ENCODE assay signal across 8 cellular contexts in the genomic region with DNA sequence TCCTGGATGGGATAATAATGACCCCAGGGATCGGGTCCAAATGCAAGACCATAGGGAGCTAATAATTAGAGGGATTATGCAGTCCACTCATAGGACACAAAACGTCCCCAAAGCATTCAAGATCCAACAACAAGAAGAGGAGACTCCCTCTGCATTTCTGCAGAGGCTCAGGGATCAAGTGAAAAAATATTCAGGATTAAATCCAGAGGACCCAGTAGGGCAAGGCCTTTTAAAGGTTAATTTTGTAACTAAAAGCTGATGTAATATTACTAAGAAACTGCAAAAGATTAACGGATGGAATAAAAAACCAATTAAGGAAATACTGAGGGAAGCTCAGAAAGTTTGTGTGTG. TPM values are rescaled to one million over a fixed set of nuclear protein-coding genes. Genes with fewer than 3 reads are reported as not detected.
A peak's percentile ranks its signal among the peaks of the same experiment; 100 is the strongest.
DNase-seq lines count a peak whose midpoint lies in the region; ATAC-seq, FAIRE-seq and TF ChIP-seq lines count a peak whose summit lies in the region.

No MANE protein-coding gene starts in this region.

- H3K4me2 ChIP-seq in HepG2 (ENCODE audit: low read depth, low read length): peak overlapping the region; percentile 98

- H3K9me3 ChIP-seq in HepG2 (ENCODE audit: low read length) (no peaks in the 10 kb centered on the region), thoracic aorta (no peaks in the 10 kb centered on the region), MG63 (no peaks in the 10 kb centered on the region)

- 30% methylated on average over 3 of the region's 3 CpGs for WGBS in HepG2 (ENCODE audit: low lambda C conversion rate)

- in situ Hi-C loops in HepG2 (cut with HindIII; ENCODE audit: extremely low pct_ligation_motif_present, low pct_unique_long_range_greater_than_20kb): no loop called here

- BruUV-seq in HepG2 (replicated peaks; lab: Mats Ljungman, UMichigan): TSS peak; percentile 80

- no peak for DNase-seq in activated CD4-positive, alpha-beta T cell treated with anti-CD3 and anti-CD28 coated beads, Interleukin-2, amount 10 ng/mL, durations not matched to agents 24 days and 14 days
- no peak for DNase-seq in activated CD4-positive, alpha-beta T cell treated with anti-CD3 and anti-CD28 coated beads, Interleukin-2, amount 50 U/mL, for 1 hour
- DNase-seq in HepG2 (ENCODE audit: low spot score): no peak
- DNase-seq in thoracic aorta (ENCODE audit: low spot score): no peak
- DNase-seq in MG63: no peak
- DNase-seq in germinal center (ENCODE audit: low spot score): no peak
- no peak for DNase-seq in NCI-H2107 treated with DMSO at 0.1 percent for 48 hours (lab: John Stamatoyannopoulos, UW; ENCODE audit: unreplicated experiment)

- H2AFZ ChIP-seq in HepG2 (ENCODE audit: low read length): no peak overlapping the region

- H3K4me3 ChIP-seq in HepG2 (replicated peaks in 1 of 3; ENCODE audit: insufficient read depth in 1 of 3, low read depth in 2 of 3, low read length in 3 of 3) (peak overlapping the region; percentile 14 to 84 (median 77)), thoracic aorta (peak overlapping the region; percentile 74), MG63 (no peak overlapping the region)

- no peak for TF ChIP-seq RAD21 in HepG2 (CRISPR knock-in tag; IDR thresholded peaks at IDR 0.05)

- H3K4me3 Mint-ChIP-seq in activated CD4-positive, alpha-beta T cell treated with anti-CD3 and anti-CD28 coated beads, Interleukin-2, amount 10 ng/mL, durations not matched to agents 24 days and 14 days: peak overlapping the region; percentile 94
- peak overlapping the region; percentile 91 for H3K4me3 Mint-ChIP-seq in activated naive CD8-positive, alpha-beta T cell

- peaks cover 41% of the 10 kb centered on the region for H3K4me1 Mint-ChIP-seq in activated CD4-positive, alpha-beta T cell treated with anti-CD3 and anti-CD28 coated beads, Interleukin-2, amount 10 ng/mL, durations not matched to agents 24 days and 14 days
- H3K4me1 Mint-ChIP-seq in activated naive CD8-positive, alpha-beta T cell (ENCODE audit: low read depth): peaks cover 45% of the 10 kb centered on the region

- H3K9ac ChIP-seq in HepG2 (ENCODE audit: insufficient read depth, low read depth, low read length): peak overlapping the region; percentile 91

- H3K4me1 ChIP-seq in HepG2 (ENCODE audit: insufficient read depth, low read length) (peaks cover 38% of the 10 kb centered on the region), thoracic aorta (ENCODE audit: control insufficient read depth in 1 of 2, low read depth in 2 of 2) (peaks cover 19 to 46% of the 10 kb centered on the region in 2 donors)

- no peak for ATAC-seq in HepG2
- ATAC-seq in thoracic aorta (ENCODE audit: insufficient number of reproducible peaks, low FRiP score, low read depth): no peak

- H3K9me3 Mint-ChIP-seq in activated CD4-positive, alpha-beta T cell treated with anti-CD3 and anti-CD28 coated beads, Interleukin-2, amount 10 ng/mL, durations not matched to agents 24 days and 14 days: no peaks in the 10 kb centered on the region
- no peaks in the 10 kb centered on the region for H3K9me3 Mint-ChIP-seq in activated naive CD8-positive, alpha-beta T cell (ENCODE audit: low read depth)

- intact Hi-C loops in activated CD4-positive, alpha-beta T cell treated with anti-CD3 and anti-CD28 coated beads, Interleukin-2, amount 10 ng/mL, durations not matched to agents 24 days and 14 days (cut with micrococcal nuclease): loop anchor here (2.0 to 10.0 kb wide), 2 partner anchors 38 to 230 kb away; no protein-coding TSS in a partner anchor
- intact Hi-C loops in HepG2 (cut with micrococcal nuclease; ENCODE audit: unreplicated experiment): no loop called here

- peaks cover 14% of the 10 kb centered on the region for H3K79me2 ChIP-seq in HepG2 (ENCODE audit: insufficient read depth, low read length)

- H3K27me3 Mint-ChIP-seq in activated CD4-positive, alpha-beta T cell treated with anti-CD3 and anti-CD28 coated beads, Interleukin-2, amount 10 ng/mL, durations not matched to agents 24 days and 14 days: peaks cover 3% of the 10 kb centered on the region
- no peaks in the 10 kb centered on the region for H3K27me3 Mint-ChIP-seq in activated naive CD8-positive, alpha-beta T cell

- CTCF ChIA-PET in HepG2 (lab: Yijun Ruan, JAX; ENCODE audit: low intra/inter-chr PET ratio, low total read pairs): no interaction called here

- no peak for FAIRE-seq in HepG2 (lab: Jason Lieb, UNC)

- H4K20me1 ChIP-seq in HepG2 (ENCODE audit: insufficient read depth, low read length): no peaks in the 10 kb centered on the region

- H3K36me3 ChIP-seq in HepG2 (replicated peaks in 1 of 2; ENCODE audit: control insufficient read depth in 1 of 2, insufficient read depth in 2 of 2, low read length in 2 of 2) (no peaks in the 10 kb centered on the region), thoracic aorta (no peaks in the 10 kb centered on the region), MG63 (no peaks in the 10 kb centered on the region)

- H3K36me3 Mint-ChIP-seq in activated CD4-positive, alpha-beta T cell treated with anti-CD3 and anti-CD28 coated beads, Interleukin-2, amount 10 ng/mL, durations not matched to agents 24 days and 14 days (ENCODE audit: low read depth): peaks cover 2% of the 10 kb centered on the region
- no peaks in the 10 kb centered on the region for H3K36me3 Mint-ChIP-seq in activated naive CD8-positive, alpha-beta T cell

- no peak for TF ChIP-seq POLR2A in HepG2 (IDR thresholded peaks at IDR 0.05; ENCODE audit: insufficient read depth in 1 of 2, low read depth in 2 of 2, low read length in 2 of 2)

- H3K27me3 ChIP-seq in HepG2 (ENCODE audit: control insufficient read depth in 1 of 2, insufficient read depth in 2 of 2, low read length in 2 of 2) (no peaks in the 10 kb centered on the region; a peak in 1 of 5 replicates), thoracic aorta (replicated peaks; ENCODE audit: insufficient read depth) (no peaks in the 10 kb centered on the region), MG63 (no peaks in the 10 kb centered on the region)

- H3K27ac Mint-ChIP-seq in activated CD4-positive, alpha-beta T cell treated with anti-CD3 and anti-CD28 coated beads, Interleukin-2, amount 10 ng/mL, durations not matched to agents 24 days and 14 days: peak overlapping the region; percentile 97
- H3K27ac Mint-ChIP-seq in activated naive CD8-positive, alpha-beta T cell: peak overlapping the region; percentile 93

- TF ChIP-seq CTCF in HepG2 (CRISPR knock-in tag; IDR thresholded peaks at IDR 0.05) (no peak), thoracic aorta (IDR thresholded peaks at IDR 0.05) (no peak)

- POLR2A ChIA-PET in HepG2 (lab: Yijun Ruan, JAX): interaction anchor here (0.7 to 4.8 kb wide), 14 partner anchors 12 to 254 kb away, joined by 3 to 76 read pairs (median 4); partner anchors contain the start of genes HLA-A and POLR1H

- H3K27ac ChIP-seq in HepG2 (ENCODE audit: extremely low read length, insufficient read depth, low read length) (peak overlapping the region; percentile 84), thoracic aorta (peak overlapping the region; percentile 84 to 94)

- no peak for TF ChIP-seq EP300 in HepG2 (IDR thresholded peaks at IDR 0.05; ENCODE audit: low read depth in 2 of 2, low read length in 2 of 2)
- no peak for TF ChIP-seq EP300 in HepG2 (CRISPR knock-in tag; IDR thresholded peaks at IDR 0.05; ENCODE audit: borderline replicate concordance)

TF ChIP-seq in HepG2, 621 proteins besides CTCF, POLR2A, EP300 and RAD21 (continues in another document):
- TF ChIP-seq, protein P1, sequence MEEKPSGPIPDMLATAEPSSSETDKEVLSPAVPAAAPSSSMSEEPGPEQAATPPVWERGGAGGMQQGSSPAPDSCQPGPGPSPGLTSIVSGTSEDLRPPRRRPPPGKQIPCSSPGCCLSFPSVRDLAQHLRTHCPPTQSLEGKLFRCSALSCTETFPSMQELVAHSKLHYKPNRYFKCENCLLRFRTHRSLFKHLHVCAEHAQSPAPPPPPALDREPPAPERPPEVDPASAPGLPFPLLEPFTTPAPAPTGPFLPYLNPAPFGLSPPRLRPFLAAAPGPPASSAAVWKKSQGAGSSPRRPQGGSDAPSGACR (CRISPR knock-in tag; IDR thresholded peaks at IDR 0.05): no peak
- TF ChIP-seq ZNF33A (CRISPR knock-in tag; IDR thresholded peaks at IDR 0.05; ENCODE audit: borderline replicate concordance) (0 out of 2 replicates have a peak, but pooled peaks have one; percentile 70), SRSF9 (IDR thresholded peaks at IDR 0.05; ENCODE audit: borderline replicate concordance, insufficient read depth, low read depth, low read length, poor library complexity, severe bottlenecking) (no peak), ATF1 (CRISPR knock-in tag; IDR thresholded peaks at IDR 0.05) (peak; percentile 35; the same call in 1 of the 2 replicates)

RNA-seq across cellular contexts. Expression of gene HLA-A, which starts 22.2 kb away (rescaled TPM):
- total RNA-seq in activated CD4-positive, alpha-beta T cell treated with anti-CD3 and anti-CD28 coated beads, Interleukin-2, amount 10 ng/mL, durations not matched to agents 24 days and 14 days: 1,449 and 1,452 TPM in 2 replicates
- 131 and 345 TPM in 2 replicates for total RNA-seq in HepG2 (2016; rRNA removed; fragmentation: Illumina TruSeq; extraction: Trizol)
- 40.4 and 40.8 TPM in 2 replicates for total RNA-seq in HepG2 (2016; cell fraction: cytosol; rRNA removed; fragmentation: Illumina TruSeq; extraction: Trizol; ENCODE audit: low read depth)
- 123 and 365 TPM in 2 replicates for total RNA-seq in HepG2 (2016; cell fraction: insoluble cytoplasmic fraction; rRNA removed; fragmentation: Illumina TruSeq; extraction: Trizol)
- total RNA-seq in HepG2 (2016; cell fraction: membrane; rRNA removed; fragmentation: Illumina TruSeq; extraction: Trizol): 56.7 and 57.0 TPM in 2 replicates
- 268 and 300 TPM in 2 replicates for total RNA-seq in HepG2 (2016; cell fraction: nucleus; rRNA removed; fragmentation: Illumina TruSeq; extraction: Trizol)
- 527 and 598 TPM in 2 replicates for polyA plus RNA-seq in HepG2 (2011; rRNA removed)
- 540 and 603 TPM in 2 replicates for polyA plus RNA-seq in HepG2 (2011; cell fraction: cytosol; rRNA removed)
- 321 and 388 TPM in 2 replicates for polyA plus RNA-seq in HepG2 (2011; cell fraction: nucleus; rRNA removed)
- polyA plus RNA-seq in HepG2 (2012): 267 and 414 TPM in 2 replicates
- polyA plus RNA-seq in HepG2 (2016; cell fraction: cytosol; fragmentation: Illumina TruSeq; extraction: Trizol; ENCODE audit: low read depth): 46.2 and 49.2 TPM in 2 replicates
- polyA plus RNA-seq in HepG2 (2016; cell fraction: insoluble cytoplasmic fraction; fragmentation: Illumina TruSeq; extraction: Trizol; ENCODE audit: low read depth): 135 and 142 TPM in 2 replicates
- 49.9 and 54.4 TPM in 2 replicates for polyA plus RNA-seq in HepG2 (2016; cell fraction: membrane; fragmentation: Illumina TruSeq; extraction: Trizol; ENCODE audit: low read depth)
- polyA plus RNA-seq in HepG2 (2016; cell fraction: nucleus; fragmentation: Illumina TruSeq; extraction: Trizol; ENCODE audit: insufficient read depth, low read depth): 529 and 565 TPM in 2 replicates
- 311 and 488 TPM in 2 replicates for polyA minus RNA-seq in HepG2 (2011; rRNA and poly(A)+ RNA removed; ENCODE audit: low replicate concordance)
- polyA minus RNA-seq in HepG2 (2011; cell fraction: cytosol; rRNA and poly(A)+ RNA removed): 211 and 252 TPM in 2 replicates
- 56.9 and 83.0 TPM in 2 replicates for polyA minus RNA-seq in HepG2 (2011; cell fraction: nucleus; rRNA and poly(A)+ RNA removed)
- 100 to 1,000 TPM; 525 to 870 TPM for total RNA-seq in thoracic aorta
- total RNA-seq in MG63 (2014; rRNA removed; shearing (Covaris generic); ENCODE audit: low replicate concordance): 139 and 315 TPM in 2 replicates
